ENCODE assay signal across 17 cellular contexts in genomic region chr4:111546881-111547280, GRCh38.
DNase-seq lines count a peak whose midpoint lies in the region; ATAC-seq and TF ChIP-seq lines count a peak whose summit lies in the region.
"Had no signal": no experiment of that assay in that cellular context is flagged by ENCODE, and none has a peak within 500 bp of the region (broad histone marks: within the 10 kb centered on the region; RNA-seq: fewer than 3 reads in every experiment).

No MANE protein-coding gene starts in this region.

- ATAC-seq in body of pancreas, result no peak

- intact Hi-C loops in body of pancreas (cut with DNase I), result no loop called here

- H3K9me3 ChIP-seq in effector memory CD4-positive, alpha-beta T cell (ENCODE audit: control insufficient read depth, low read length), result no peaks in the 10 kb centered on the region
- no peaks in the 10 kb centered on the region for H3K9me3 ChIP-seq in body of pancreas
- H3K9me3 ChIP-seq: MG63 had no signal

- H3K4me3 ChIP-seq in effector memory CD4-positive, alpha-beta T cell (ENCODE audit: insufficient read depth, low read depth, low read length, poor library complexity, severe bottlenecking), result no peak overlapping the region
- H3K4me3 ChIP-seq in body of pancreas, result no peak overlapping the region
- H3K4me3 ChIP-seq: MG63 had no signal

- no peak for TF ChIP-seq POLR2A in body of pancreas (IDR thresholded peaks at IDR 0.05)

- DNase-seq in NCI-H510A (lab: John Stamatoyannopoulos, UW) (peak; percentile 1), NCI-H510A treated with DMSO at 0.1 percent for 48 hours (lab: John Stamatoyannopoulos, UW) (no peak), NCI-H345 treated with DMSO at 0.1 percent for 48 hours (lab: John Stamatoyannopoulos, UW; ENCODE audit: unreplicated experiment) (peak; percentile 7), fibroblast of peridontal ligament (ENCODE audit: extremely low read depth) (peak; percentile 41), CD1c-positive myeloid dendritic cell (ENCODE audit: extremely low spot score) (no peak), body of pancreas (no peak)
- DNase-seq in activated CD4-positive, CD25-positive, alpha-beta regulatory T cell treated with anti-CD3 and anti-CD28 coated beads, Interleukin-2, amount 50 U/mL, for 72 hours, result no peak
- no peak for DNase-seq in effector memory CD4-positive, alpha-beta T cell
- DNase-seq: Calu3, DMS79 treated with DMSO at 0.1 percent for 48 hours, KG1, MG63, NCI-H1092 treated with DMSO at 0.1 percent for 48 hours, NCI-H2029, NCI-H82, T-helper 9 cell had no signal

- no peak for TF ChIP-seq CTCF in body of pancreas (IDR thresholded peaks at IDR 0.05)

- H3K36me3 ChIP-seq in effector memory CD4-positive, alpha-beta T cell (ENCODE audit: control insufficient read depth, insufficient read depth, low read length), result no peaks in the 10 kb centered on the region
- no peaks in the 10 kb centered on the region for H3K36me3 ChIP-seq in body of pancreas (replicated peaks in 1 of 2; ENCODE audit: insufficient read depth in 1 of 2, low read depth in 2 of 2)
- H3K36me3 ChIP-seq: MG63 had no signal

- no peaks in the 10 kb centered on the region for H3K4me1 ChIP-seq in effector memory CD4-positive, alpha-beta T cell (ENCODE audit: control insufficient read depth, insufficient read depth, low read length, poor library complexity, severe bottlenecking)
- H3K4me1 ChIP-seq in body of pancreas, result no peaks in the 10 kb centered on the region

- WGBS in body of pancreas, 2 donors, result 29% methylated on average over 2 of the region's 2 CpGs

- H3K27ac ChIP-seq in effector memory CD4-positive, alpha-beta T cell (ENCODE audit: insufficient read depth, low read length, poor library complexity, severe bottlenecking), result no peak overlapping the region
- H3K27ac ChIP-seq in body of pancreas, result no peak overlapping the region
- H3K27ac ChIP-seq: C4-2B had no signal

- H3K27me3 ChIP-seq in effector memory CD4-positive, alpha-beta T cell (replicated peaks; ENCODE audit: control insufficient read depth, insufficient read depth, low read length, poor library complexity, severe bottlenecking), result no peaks in the 10 kb centered on the region
- H3K27me3 ChIP-seq in body of pancreas, result no peaks in the 10 kb centered on the region
- H3K27me3 ChIP-seq: MG63 had no signal

Comparison
In these comparisons a context has a peak if more than half of its experiments do, and no peak if none do; other contexts are left out.
1. DNase-seq: peak in NCI-H510A (single experiment), NCI-H345 treated with DMSO at 0.1 percent for 48 hours (single experiment) and fibroblast of peridontal ligament (single experiment); none in NCI-H510A treated with DMSO at 0.1 percent for 48 hours (single experiment), CD1c-positive myeloid dendritic cell (single experiment), activated CD4-positive, CD25-positive, alpha-beta regulatory T cell treated with anti-CD3 and anti-CD28 coated beads, Interleukin-2, amount 50 U/mL, for 72 hours (single experiment), effector memory CD4-positive, alpha-beta T cell (0 of 3) and body of pancreas (0 of 4).